22 cellular contexts compared by ENCODE assay signal in genomic region chr14:89603938-89604480, GRCh38.
DNase-seq lines count a peak whose midpoint lies in the region; ATAC-seq and TF ChIP-seq lines count a peak whose summit lies in the region.
"Had no signal": no experiment of that assay in that cellular context is flagged by ENCODE, and none has a peak within 500 bp of the region (broad histone marks: within the 10 kb centered on the region; RNA-seq: fewer than 3 reads in every experiment).

No MANE protein-coding gene starts in this region.

- no peak overlapping the region for H2AK5ac ChIP-seq in trophoblast cell (ENCODE audit: low read length)

- peak overlapping the region; percentile 17 for H2BK12ac ChIP-seq in trophoblast cell (ENCODE audit: low read length)

- H3K27ac ChIP-seq in trophoblast cell (ENCODE audit: low read depth, low read length), result no peak overlapping the region
- H3K27ac ChIP-seq: BLaER1, psoas muscle had no signal

- no peak overlapping the region for H2BK120ac ChIP-seq in trophoblast cell (ENCODE audit: insufficient read depth, low read length, poor library complexity)

- H3K4me1 ChIP-seq in Loucy (ENCODE audit: insufficient read depth, low read length, poor library complexity, severe bottlenecking), result peaks cover 22% of the 10 kb centered on the region
- H3K4me1 ChIP-seq in trophoblast cell (ENCODE audit: control insufficient read depth in 1 of 2, insufficient read depth in 2 of 2, low read length in 2 of 2), result peaks cover 0 to 2% of the 10 kb centered on the region in 2 experiments
- H3K4me1 ChIP-seq: BLaER1 had no signal

- H3K27ac Mint-ChIP-seq in activated CD8-positive, alpha-beta T cell treated with anti-CD3 and anti-CD28 coated beads for 36 hours, result peak overlapping the region; percentile 91
- no peak overlapping the region for H3K27ac Mint-ChIP-seq in activated CD8-positive, alpha-beta T cell treated with anti-CD3 and anti-CD28 coated beads, Interleukin-2, amount 10 ng/mL, durations not matched to agents 7 days and 5 days
- peak overlapping the region; percentile 9 to 13 for H3K27ac Mint-ChIP-seq in effector memory CD8-positive, alpha-beta T cell
- H3K27ac Mint-ChIP-seq: T-helper 1 cell treated with Interleukin-12 subunit alpha and Interleukin-12 subunit beta and Interleukin-4 antibody, amounts not matched to agents 30 μg/mL and 1 μg/mL, for 36 hours had no signal

- no peaks in the 10 kb centered on the region for H3K9me2 ChIP-seq in Loucy (replicated peaks; ENCODE audit: low read depth, low read length)

- no peak for ATAC-seq in activated CD8-positive, alpha-beta T cell treated with anti-CD3 and anti-CD28 coated beads for 36 hours
- ATAC-seq in activated CD8-positive, alpha-beta T cell treated with anti-CD3 and anti-CD28 coated beads, Interleukin-2, amount 10 ng/mL, durations not matched to agents 7 days and 5 days, result no peak
- ATAC-seq in effector memory CD8-positive, alpha-beta T cell (replicated peaks), result no peak
- no peak for ATAC-seq in GM21529 (IDR thresholded peaks at IDR 0.05; ENCODE audit: unreplicated experiment)
- ATAC-seq: activated CD4-positive, CD25-positive, alpha-beta regulatory T cell treated with anti-CD3 and anti-CD28 coated beads, Interleukin-2, amount 50 U/mL, for 24 hours; GM12878; K562; psoas muscle had no signal

- H3K18ac ChIP-seq in trophoblast cell (ENCODE audit: low read length), result no peak overlapping the region

- H4K8ac ChIP-seq in trophoblast cell (ENCODE audit: low read depth, low read length), result no peak overlapping the region

- H3F3A ChIP-seq in Loucy (ENCODE audit: low read depth), result no peaks in the 10 kb centered on the region

- peak overlapping the region; percentile 50 for H3K4me2 ChIP-seq in Loucy (ENCODE audit: low read depth, low read length, poor library complexity, severe bottlenecking)
- no peak overlapping the region for H3K4me2 ChIP-seq in trophoblast cell (ENCODE audit: low read length)
- H3K4me2 ChIP-seq: BLaER1, smooth muscle cell had no signal

- CTCF ChIA-PET in activated CD8-positive, alpha-beta T cell treated with anti-CD3 and anti-CD28 coated beads for 36 hours (lab: Charles Lee), result interaction anchor here (1.1 to 2.2 kb wide), 3 partner anchors 10 to 29 kb away, joined by 3 to 6 read pairs (median 3); no protein-coding TSS in a partner anchor
- CTCF ChIA-PET in activated CD8-positive, alpha-beta T cell treated with anti-CD3 and anti-CD28 coated beads, Interleukin-2, amount 10 ng/mL, durations not matched to agents 7 days and 5 days (lab: Charles Lee), result no interaction called here

- DNase-seq in activated CD8-positive, alpha-beta T cell treated with anti-CD3 and anti-CD28 coated beads for 36 hours, result peak; percentile 18
- no peak for DNase-seq in activated CD8-positive, alpha-beta T cell treated with anti-CD3 and anti-CD28 coated beads, Interleukin-2, amount 10 ng/mL, durations not matched to agents 7 days and 5 days
- no peak for DNase-seq in effector memory CD8-positive, alpha-beta T cell
- no peak for DNase-seq in trophoblast cell
- no peak for DNase-seq in occipital lobe (lab: John Stamatoyannopoulos, UW)
- DNase-seq in Kasumi-1 (lab: John Stamatoyannopoulos, UW), result no peak
- DNase-seq: GF-D8; glutamatergic neuron; NCI-H2029; NCI-H510A; psoas muscle; SHP77 treated with DMSO at 0.1 percent for 48 hours; stimulated activated CD4-positive, alpha-beta T cell treated with anti-CD3 and anti-CD28 coated beads, Interleukin-4, amount 100 ng/mL, for 24 hours had no signal

- peak overlapping the region; percentile 63 for H3K4me3 Mint-ChIP-seq in activated CD8-positive, alpha-beta T cell treated with anti-CD3 and anti-CD28 coated beads for 36 hours
- H3K4me3 Mint-ChIP-seq in activated CD8-positive, alpha-beta T cell treated with anti-CD3 and anti-CD28 coated beads, Interleukin-2, amount 10 ng/mL, durations not matched to agents 7 days and 5 days, result no peak overlapping the region
- peak overlapping the region in 1 of 2 donors; percentile 37 for H3K4me3 Mint-ChIP-seq in effector memory CD8-positive, alpha-beta T cell
- H3K4me3 Mint-ChIP-seq: T-helper 1 cell treated with Interleukin-12 subunit alpha and Interleukin-12 subunit beta and Interleukin-4 antibody, amounts not matched to agents 30 μg/mL and 1 μg/mL, for 36 hours had no signal

- intact Hi-C loops in activated CD8-positive, alpha-beta T cell treated with anti-CD3 and anti-CD28 coated beads for 36 hours (cut with micrococcal nuclease), result no loop called here

- H3K79me2 ChIP-seq in Loucy (ENCODE audit: insufficient read depth, low read length), result peaks cover 86% of the 10 kb centered on the region
- no peaks in the 10 kb centered on the region for H3K79me2 ChIP-seq in trophoblast cell (ENCODE audit: control insufficient read depth, insufficient read depth, low read length, poor library complexity)

- no peak overlapping the region for H3K4ac ChIP-seq in trophoblast cell (ENCODE audit: low read depth, low read length)

- H2AFZ ChIP-seq in Loucy (ENCODE audit: low read length) (no peak overlapping the region), trophoblast cell (ENCODE audit: insufficient read depth, low read length, poor library complexity) (no peak overlapping the region)

- H3K36me3 ChIP-seq in Loucy (ENCODE audit: insufficient read depth, low read length), result 0 out of 2 replicates have a peak, but pooled peaks cover 5% of the 10 kb centered on the region
- no peaks in the 10 kb centered on the region for H3K36me3 ChIP-seq in trophoblast cell (ENCODE audit: control insufficient read depth in 1 of 2, insufficient read depth in 2 of 2, low read length in 2 of 2)

- peaks cover 73% of the 10 kb centered on the region for H3K36me3 Mint-ChIP-seq in activated CD8-positive, alpha-beta T cell treated with anti-CD3 and anti-CD28 coated beads for 36 hours (ENCODE audit: low read depth)
- H3K36me3 Mint-ChIP-seq in activated CD8-positive, alpha-beta T cell treated with anti-CD3 and anti-CD28 coated beads, Interleukin-2, amount 10 ng/mL, durations not matched to agents 7 days and 5 days (ENCODE audit: low read depth), result peaks cover 70% of the 10 kb centered on the region
- peaks cover 11% of the 10 kb centered on the region for H3K36me3 Mint-ChIP-seq in effector memory CD8-positive, alpha-beta T cell (ENCODE audit: insufficient read depth)

- H2BK5ac ChIP-seq in trophoblast cell (ENCODE audit: low read depth, low read length, poor library complexity), result no peak overlapping the region

- H3K9ac ChIP-seq in Loucy (ENCODE audit: low read depth, low read length, poor library complexity, severe bottlenecking) (peak overlapping the region; percentile 1), trophoblast cell (ENCODE audit: low read length) (no peak overlapping the region)
- H3K9ac ChIP-seq: BLaER1 had no signal

- TF ChIP-seq CTCF in activated CD8-positive, alpha-beta T cell treated with anti-CD3 and anti-CD28 coated beads for 36 hours (IDR thresholded peaks at IDR 0.05), result no peak
- no peak for TF ChIP-seq CTCF in Loucy (conservative IDR thresholded peaks at IDR 0.05; ENCODE audit: low read length)

- H3K9me3 ChIP-seq in Loucy (ENCODE audit: insufficient read depth, low read depth, low read length) (peaks cover 21% of the 10 kb centered on the region), trophoblast cell (ENCODE audit: insufficient read depth, low read depth, low read length) (no peaks in the 10 kb centered on the region)

- H3K9me3 Mint-ChIP-seq in activated CD8-positive, alpha-beta T cell treated with anti-CD3 and anti-CD28 coated beads for 36 hours, result peaks cover 47% of the 10 kb centered on the region
- peaks cover 52% of the 10 kb centered on the region for H3K9me3 Mint-ChIP-seq in activated CD8-positive, alpha-beta T cell treated with anti-CD3 and anti-CD28 coated beads, Interleukin-2, amount 10 ng/mL, durations not matched to agents 7 days and 5 days (ENCODE audit: insufficient read depth)
- peaks cover 2 to 4% of the 10 kb centered on the region in 2 donors for H3K9me3 Mint-ChIP-seq in effector memory CD8-positive, alpha-beta T cell

- no peaks in the 10 kb centered on the region for H3K27me3 ChIP-seq in Loucy (ENCODE audit: insufficient read depth, low read length, poor library complexity, severe bottlenecking)
- H3K27me3 ChIP-seq in trophoblast cell (ENCODE audit: insufficient read depth, low read length), result no peaks in the 10 kb centered on the region
- H3K27me3 ChIP-seq: BLaER1 had no signal

- no peak overlapping the region for H4K91ac ChIP-seq in trophoblast cell (ENCODE audit: low read depth, low read length)

- no peaks in the 10 kb centered on the region for H3K27me3 Mint-ChIP-seq in activated CD8-positive, alpha-beta T cell treated with anti-CD3 and anti-CD28 coated beads for 36 hours
- no peaks in the 10 kb centered on the region for H3K27me3 Mint-ChIP-seq in activated CD8-positive, alpha-beta T cell treated with anti-CD3 and anti-CD28 coated beads, Interleukin-2, amount 10 ng/mL, durations not matched to agents 7 days and 5 days (ENCODE audit: low read depth)
- H3K27me3 Mint-ChIP-seq in effector memory CD8-positive, alpha-beta T cell, result no peaks in the 10 kb centered on the region

- WGBS in trophoblast cell (ENCODE audit: extremely low coverage, insufficient coverage, insufficient read length), result no CpG with 5 or more reads among the region's 10 CpGs

- H3K4me1 Mint-ChIP-seq in activated CD8-positive, alpha-beta T cell treated with anti-CD3 and anti-CD28 coated beads for 36 hours (ENCODE audit: low read depth), result peaks cover 59% of the 10 kb centered on the region
- H3K4me1 Mint-ChIP-seq in activated CD8-positive, alpha-beta T cell treated with anti-CD3 and anti-CD28 coated beads, Interleukin-2, amount 10 ng/mL, durations not matched to agents 7 days and 5 days (ENCODE audit: low read depth), result peaks cover 38% of the 10 kb centered on the region
- H3K4me1 Mint-ChIP-seq in effector memory CD8-positive, alpha-beta T cell (ENCODE audit: low read depth in 2 of 2), result peaks cover 29 to 53% of the 10 kb centered on the region in 2 donors

- POLR2A ChIA-PET in activated CD8-positive, alpha-beta T cell treated with anti-CD3 and anti-CD28 coated beads for 36 hours (lab: Charles Lee), result interaction anchor here (0.9 to 1.6 kb wide), 4 partner anchors 10 to 77 kb away, joined by 3 to 6 read pairs (median 3); no protein-coding TSS in a partner anchor
- POLR2A ChIA-PET in activated CD8-positive, alpha-beta T cell treated with anti-CD3 and anti-CD28 coated beads, Interleukin-2, amount 10 ng/mL, durations not matched to agents 7 days and 5 days (lab: Charles Lee), result no interaction called here

- H4K20me1 ChIP-seq in Loucy (ENCODE audit: insufficient read depth, low read length, poor library complexity, severe bottlenecking), result no peaks in the 10 kb centered on the region
- H4K20me1 ChIP-seq: BLaER1 had no signal

- H3K4me3 ChIP-seq in Loucy (ENCODE audit: low read length, poor library complexity, severe bottlenecking) (no peak overlapping the region), trophoblast cell (ENCODE audit: low read depth, low read length) (no peak overlapping the region)
- H3K4me3 ChIP-seq: BLaER1, GM12878, K562, lung, psoas muscle, smooth muscle cell had no signal

- no peak overlapping the region for H4K12ac ChIP-seq in trophoblast cell (ENCODE audit: low read depth, low read length)

- no peak overlapping the region for H3K23ac ChIP-seq in trophoblast cell (ENCODE audit: low read length)

- H3K79me1 ChIP-seq in trophoblast cell (ENCODE audit: low read length), result no peaks in the 10 kb centered on the region

- no peak overlapping the region for H3K14ac ChIP-seq in trophoblast cell (ENCODE audit: low read length)
